24 cellular contexts compared by ENCODE assay signal in genomic region chr20:51166489-51166888, GRCh38.
A peak's percentile ranks its signal among the peaks of the same experiment; 100 is the strongest.
DNase-seq lines count a peak whose midpoint lies in the region; ATAC-seq, FAIRE-seq and TF ChIP-seq lines count a peak whose summit lies in the region.
"Had no signal": no experiment of that assay in that cellular context is flagged by ENCODE, and none has a peak within 500 bp of the region (broad histone marks: within the 10 kb centered on the region; RNA-seq: fewer than 3 reads in every experiment).

No MANE protein-coding gene starts in this region.

- BruUV-seq in HepG2 (replicated peaks; lab: Mats Ljungman, UMichigan), result no TSS peak
- no TSS peak for BruUV-seq in K562 (replicated peaks; lab: Mats Ljungman, UMichigan)

- H3K9me1 ChIP-seq in K562 (ENCODE audit: control insufficient read depth, insufficient read depth, low read length), result no peaks in the 10 kb centered on the region

- ATAC-seq in HepG2, result no peak
- no peak for ATAC-seq in right lobe of liver
- ATAC-seq in K562, result no peak
- no peak for ATAC-seq in HG02852 (IDR thresholded peaks at IDR 0.05; ENCODE audit: unreplicated experiment)
- ATAC-seq in stimulated activated effector memory CD8-positive, alpha-beta T cell treated with anti-CD3 and anti-CD28 coated beads, Interleukin-12 subunit alpha, Interleukin-12 subunit beta, amount 100 ng/mL, for 72 hours, result no peak

- H2AFZ ChIP-seq in HepG2 (ENCODE audit: low read length) (no peak overlapping the region), Karpas-422 (ENCODE audit: low read length) (no peak overlapping the region), K562 (ENCODE audit: low read depth, low read length) (no peak overlapping the region)

- H3K9me3 Mint-ChIP-seq in stimulated activated effector memory CD8-positive, alpha-beta T cell treated with anti-CD3 and anti-CD28 coated beads, Interleukin-12 subunit alpha, Interleukin-12 subunit beta, amount 100 ng/mL, for 72 hours, result no peaks in the 10 kb centered on the region
- H3K9me3 Mint-ChIP-seq: CD4-positive, alpha-beta T cell; CD8-positive, alpha-beta memory T cell had no signal

- TF ChIP-seq POLR2A in HepG2 (IDR thresholded peaks at IDR 0.05; ENCODE audit: insufficient read depth in 1 of 2, low read depth in 2 of 2, low read length in 2 of 2), result no peak
- TF ChIP-seq POLR2A in right lobe of liver (IDR thresholded peaks at IDR 0.05), result no peak
- TF ChIP-seq POLR2A in K562 (conservative IDR thresholded peaks at IDR 0.05), result no peak

- H3K27me3 ChIP-seq in HepG2 (ENCODE audit: control insufficient read depth in 1 of 2, insufficient read depth in 2 of 2, low read length in 2 of 2) (peaks cover 0 to 17% of the 10 kb centered on the region in 2 experiments; a peak in 2 of 5 replicates), right lobe of liver (no peaks in the 10 kb centered on the region), Karpas-422 (ENCODE audit: low read length) (no peaks in the 10 kb centered on the region), K562 (ENCODE audit: control insufficient read depth in 2 of 2, insufficient read depth in 2 of 2, low read length in 2 of 2) (peaks cover 7 to 23% of the 10 kb centered on the region in 2 experiments; a peak in 4 of 5 replicates)
- H3K27me3 ChIP-seq: BLaER1 treated with 17β-estradiol and CSF1 and Interleukin-3, amounts not matched to agents 10 nM and 100 nM had no signal

- TF ChIP-seq EP300 in HepG2 (IDR thresholded peaks at IDR 0.05; ENCODE audit: low read depth in 2 of 2, low read length in 2 of 2) (no peak), HepG2 (CRISPR knock-in tag; IDR thresholded peaks at IDR 0.05; ENCODE audit: borderline replicate concordance) (no peak), K562 (IDR thresholded peaks at IDR 0.05; ENCODE audit: low read length) (no peak)

- peaks cover 5% of the 10 kb centered on the region for H3K4me1 Mint-ChIP-seq in stimulated activated effector memory CD8-positive, alpha-beta T cell treated with anti-CD3 and anti-CD28 coated beads, Interleukin-12 subunit alpha, Interleukin-12 subunit beta, amount 100 ng/mL, for 72 hours
- H3K4me1 Mint-ChIP-seq: B cell; CD14-positive monocyte; CD8-positive, alpha-beta memory T cell had no signal

- no peak for DNase-seq in HepG2 (ENCODE audit: low spot score)
- DNase-seq in right lobe of liver, result no peak
- DNase-seq in Karpas-422, result peak; percentile 2
- no peak for DNase-seq in K562 (ENCODE audit: extremely low read depth in 1 of 4, low spot score in 3 of 4)
- DNase-seq in GM13977 (ENCODE audit: low spot score), result no peak
- DNase-seq in NCI-H524 treated with DMSO at 0.1 percent for 48 hours (lab: John Stamatoyannopoulos, UW), result no peak
- no peak for DNase-seq in stimulated activated effector memory CD8-positive, alpha-beta T cell treated with anti-CD3 and anti-CD28 coated beads, Interleukin-12 subunit alpha, Interleukin-12 subunit beta, amount 100 ng/mL, for 72 hours (ENCODE audit: low spot score in 2 of 2)
- DNase-seq: Calu3; CD4-positive, alpha-beta T cell; CD8-positive, alpha-beta memory T cell; COR-L47; DMS53; DMS79 treated with DMSO at 0.1 percent for 48 hours; GF-D8; GOT3; H7; HCEC 1CT had no signal

- TF ChIP-seq RAD21 in HepG2 (CRISPR knock-in tag; IDR thresholded peaks at IDR 0.05), result no peak
- TF ChIP-seq RAD21 in K562 (CRISPR knock-in tag; conservative IDR thresholded peaks at IDR 0.05 in 1 of 2, IDR thresholded peaks at IDR 0.05 in 1 of 2), result no peak

- no peaks in the 10 kb centered on the region for H3K36me3 ChIP-seq in HepG2 (replicated peaks in 1 of 2; ENCODE audit: control insufficient read depth in 1 of 2, insufficient read depth in 2 of 2, low read length in 2 of 2)
- H3K36me3 ChIP-seq in right lobe of liver, result no peaks in the 10 kb centered on the region
- H3K36me3 ChIP-seq in Karpas-422 (ENCODE audit: insufficient read depth, low read length), result no peaks in the 10 kb centered on the region
- no peaks in the 10 kb centered on the region for H3K36me3 ChIP-seq in K562 (ENCODE audit: control insufficient read depth, insufficient read depth, low read length)
- H3K36me3 ChIP-seq: BLaER1 treated with 17β-estradiol and CSF1 and Interleukin-3, amounts not matched to agents 10 nM and 100 nM had no signal

- no peaks in the 10 kb centered on the region for H3K36me3 Mint-ChIP-seq in stimulated activated effector memory CD8-positive, alpha-beta T cell treated with anti-CD3 and anti-CD28 coated beads, Interleukin-12 subunit alpha, Interleukin-12 subunit beta, amount 100 ng/mL, for 72 hours
- H3K36me3 Mint-ChIP-seq: CD14-positive monocyte; CD8-positive, alpha-beta memory T cell had no signal

- CTCF ChIA-PET in HepG2 (lab: Yijun Ruan, JAX; ENCODE audit: low intra/inter-chr PET ratio, low total read pairs), result no interaction called here
- CTCF ChIA-PET in K562 (lab: Yijun Ruan, JAX; ENCODE audit: low intra/inter-chr PET ratio), result no interaction called here

- FAIRE-seq in HepG2 (lab: Jason Lieb, UNC) (peak; percentile 39), K562 (lab: Jason Lieb, UNC) (no peak)
- FAIRE-seq: A204.1, GM12891 had no signal

- no peak overlapping the region for H3K4me2 ChIP-seq in HepG2 (ENCODE audit: low read depth, low read length)
- no peak overlapping the region for H3K4me2 ChIP-seq in Karpas-422 (ENCODE audit: low read depth, low read length, poor library complexity, severe bottlenecking)
- no peak overlapping the region for H3K4me2 ChIP-seq in K562 (ENCODE audit: insufficient read depth, low read length)

- H3K27ac Mint-ChIP-seq in stimulated activated effector memory CD8-positive, alpha-beta T cell treated with anti-CD3 and anti-CD28 coated beads, Interleukin-12 subunit alpha, Interleukin-12 subunit beta, amount 100 ng/mL, for 72 hours, result no peak overlapping the region
- H3K27ac Mint-ChIP-seq: B cell; CD14-positive monocyte; CD4-positive, alpha-beta T cell; CD8-positive, alpha-beta memory T cell had no signal

- TF ChIP-seq CTCF in HepG2 (CRISPR knock-in tag; IDR thresholded peaks at IDR 0.05) (no peak), right lobe of liver (IDR thresholded peaks at IDR 0.05) (no peak), K562 (IDR thresholded peaks at IDR 0.05 in 2 of 3, conservative IDR thresholded peaks at IDR 0.05 in 1 of 3; ENCODE audit: insufficient read depth in 2 of 3, low read depth in 1 of 3, low read length in 3 of 3) (no peak), GM13977 (IDR thresholded peaks at IDR 0.05; ENCODE audit: extremely low read depth, insufficient read depth, missing control alignments) (no peak)

- no peak overlapping the region for H3K9ac ChIP-seq in HepG2 (ENCODE audit: insufficient read depth, low read depth, low read length)
- no peak overlapping the region for H3K9ac ChIP-seq in Karpas-422 (ENCODE audit: low read length)
- H3K9ac ChIP-seq in K562 (ENCODE audit: insufficient read depth in 1 of 2, low read depth in 2 of 2, low read length in 2 of 2), result no peak overlapping the region
- H3K9ac ChIP-seq: BLaER1 treated with 17β-estradiol and CSF1 and Interleukin-3, amounts not matched to agents 10 nM and 100 nM had no signal

- intact Hi-C loops in HepG2 (cut with micrococcal nuclease; ENCODE audit: unreplicated experiment) (no loop called here), right lobe of liver (cut with DNase I) (no loop called here), K562 (cut with micrococcal nuclease) (no loop called here)

- H3K27ac ChIP-seq in HepG2 (ENCODE audit: extremely low read length, insufficient read depth, low read length) (no peak overlapping the region), right lobe of liver (no peak overlapping the region), Karpas-422 (ENCODE audit: low read length) (no peak overlapping the region), K562 (ENCODE audit: extremely low read depth, low read depth, low read length) (no peak overlapping the region)
- H3K27ac ChIP-seq: 22Rv1; BLaER1 treated with 17β-estradiol and CSF1 and Interleukin-3, amounts not matched to agents 10 nM and 100 nM had no signal

- H3K4me3 ChIP-seq in HepG2 (replicated peaks in 1 of 3; ENCODE audit: insufficient read depth in 1 of 3, low read depth in 2 of 3, low read length in 3 of 3), result no peak overlapping the region
- H3K4me3 ChIP-seq in right lobe of liver, result no peak overlapping the region
- H3K4me3 ChIP-seq in Karpas-422 (ENCODE audit: low read length), result no peak overlapping the region
- H3K4me3 ChIP-seq in K562, result no peak overlapping the region
- H3K4me3 ChIP-seq: BLaER1 treated with 17β-estradiol and CSF1 and Interleukin-3, amounts not matched to agents 10 nM and 100 nM had no signal

- POLR2A ChIA-PET in HepG2 (lab: Yijun Ruan, JAX) (no interaction called here), K562 (lab: Yijun Ruan, JAX) (interaction anchor here (1.6 kb wide), 1 partner anchor 10 kb away, joined by 6 read pairs; no protein-coding TSS in a partner anchor)

- in situ Hi-C loops in HepG2 (cut with HindIII; ENCODE audit: extremely low pct_ligation_motif_present, low pct_unique_long_range_greater_than_20kb), result no loop called here
- in situ Hi-C loops in K562 (cut with MboI), result no loop called here
- in situ Hi-C loops in GM13977 (cut with MboI; ENCODE audit: low pct_unique_long_range_greater_than_20kb, low sequenced_read_pairs, unreplicated experiment), result no loop called here

- H3K4me1 ChIP-seq in HepG2 (ENCODE audit: insufficient read depth, low read length) (no peaks in the 10 kb centered on the region), right lobe of liver (no peaks in the 10 kb centered on the region), Karpas-422 (ENCODE audit: low read length) (no peaks in the 10 kb centered on the region; the same call in 1 of the 2 replicates), K562 (replicated peaks in 1 of 2; ENCODE audit: control insufficient read depth in 2 of 2, insufficient read depth in 2 of 2, low read length in 2 of 2) (no peaks in the 10 kb centered on the region)

- H3K79me2 ChIP-seq in HepG2 (ENCODE audit: insufficient read depth, low read length), result no peaks in the 10 kb centered on the region
- no peaks in the 10 kb centered on the region for H3K79me2 ChIP-seq in Karpas-422 (ENCODE audit: low read length)
- no peaks in the 10 kb centered on the region for H3K79me2 ChIP-seq in K562 (ENCODE audit: control insufficient read depth, insufficient read depth, low read length)

- no peaks in the 10 kb centered on the region for H3K9me3 ChIP-seq in HepG2 (ENCODE audit: low read length)
- H3K9me3 ChIP-seq in right lobe of liver, result no peaks in the 10 kb centered on the region
- H3K9me3 ChIP-seq in Karpas-422 (ENCODE audit: low read length), result no peaks in the 10 kb centered on the region
- H3K9me3 ChIP-seq in K562 (replicated peaks; ENCODE audit: control insufficient read depth, insufficient read depth, low read depth, low read length), result no peaks in the 10 kb centered on the region

- H3K9me2 ChIP-seq in Karpas-422 (replicated peaks; ENCODE audit: insufficient read depth, low read length), result no peaks in the 10 kb centered on the region

- H3K4me3 Mint-ChIP-seq in stimulated activated effector memory CD8-positive, alpha-beta T cell treated with anti-CD3 and anti-CD28 coated beads, Interleukin-12 subunit alpha, Interleukin-12 subunit beta, amount 100 ng/mL, for 72 hours, result no peak overlapping the region
- H3K4me3 Mint-ChIP-seq: B cell; CD14-positive monocyte; CD4-positive, alpha-beta T cell; CD8-positive, alpha-beta memory T cell had no signal

- WGBS in HepG2 (ENCODE audit: low lambda C conversion rate), result 6% methylated on average over 3 of the region's 3 CpGs
- WGBS in right lobe of liver (ENCODE audit: insufficient coverage, low coverage, low lambda C conversion rate, missing lambda C conversion rate), result 46% methylated on average over 3 of the region's 3 CpGs
- WGBS in K562 (ENCODE audit: insufficient coverage, low coverage, missing lambda C conversion rate), result 0% methylated on average over 3 of the region's 3 CpGs

- H4K20me1 ChIP-seq in HepG2 (ENCODE audit: insufficient read depth, low read length) (no peaks in the 10 kb centered on the region), Karpas-422 (ENCODE audit: insufficient read depth, low read depth, low read length) (no peaks in the 10 kb centered on the region), K562 (replicated peaks; ENCODE audit: control insufficient read depth, insufficient read depth, low read length) (no peaks in the 10 kb centered on the region)
- H4K20me1 ChIP-seq: BLaER1 treated with 17β-estradiol and CSF1 and Interleukin-3, amounts not matched to agents 10 nM and 100 nM had no signal

Comparison
In these comparisons a context has a peak if more than half of its experiments do, and no peak if none do; other contexts are left out.
1. Of the 241 proteins assayed by ChIP-seq in both HepG2 and K562: peak only in HepG2: none; only in K562: CEBPG; in both: CEBPB; in neither: 239.